ENCODE assay signal across 1 cellular context in genomic region chr1:219236933-219237610, GRCh38.
TF ChIP-seq lines count a peak whose summit lies in the region.

No MANE protein-coding gene starts in this region.

TF ChIP-seq in K562, 482 proteins besides CTCF, POLR2A, EP300 and RAD21:
- TF ChIP-seq RFX7 (CRISPR knock-in tag; IDR thresholded peaks at IDR 0.05), result no peak
- TF ChIP-seq ZBTB34 (CRISPR knock-in tag; IDR thresholded peaks at IDR 0.05), result no peak
- no peak for TF ChIP-seq STAG1 (CRISPR knock-in tag; IDR thresholded peaks at IDR 0.05; ENCODE audit: borderline replicate concordance)
- no peak for TF ChIP-seq MTA1 (IDR thresholded peaks at IDR 0.05; ENCODE audit: borderline replicate concordance)
- no peak for TF ChIP-seq GABPA (tag; conservative IDR thresholded peaks at IDR 0.05; ENCODE audit: low read depth)
- peak; percentile 57; the same call in 1 of the 2 replicates for TF ChIP-seq C11orf30 (IDR thresholded peaks at IDR 0.05; ENCODE audit: low read depth)
- no peak for TF ChIP-seq HDGF (IDR thresholded peaks at IDR 0.05)
- TF ChIP-seq ZBTB26 (CRISPR knock-in tag; IDR thresholded peaks at IDR 0.05), result no peak
- no peak for TF ChIP-seq ZFP1 (CRISPR knock-in tag; IDR thresholded peaks at IDR 0.05)
- TF ChIP-seq ZFP36 (IDR thresholded peaks at IDR 0.05; ENCODE audit: low read depth, low read length, partially characterized antibody), result no peak
- no peak for TF ChIP-seq UBTF (IDR thresholded peaks at IDR 0.05; ENCODE audit: borderline replicate concordance in 1 of 2, low read depth in 2 of 2, low read length in 2 of 2)
- no peak for TF ChIP-seq WHSC1 (IDR thresholded peaks at IDR 0.05; ENCODE audit: low read length)
- TF ChIP-seq FOXO4 (CRISPR knock-in tag; IDR thresholded peaks at IDR 0.05), result no peak
- TF ChIP-seq HMGXB4 (CRISPR knock-in tag; IDR thresholded peaks at IDR 0.05), result no peak
- no peak for TF ChIP-seq ZKSCAN3 (CRISPR knock-in tag; IDR thresholded peaks at IDR 0.05)
- TF ChIP-seq BRF2 (IDR thresholded peaks at IDR 0.05; ENCODE audit: borderline replicate concordance, insufficient read depth, insufficient read length), result no peak
- peak; percentile 78 for TF ChIP-seq ZNF316 (IDR thresholded peaks at IDR 0.05)
- TF ChIP-seq PTBP1 (IDR thresholded peaks at IDR 0.05; ENCODE audit: low read depth, low read length), result no peak
- TF ChIP-seq MAFG (tag; conservative IDR thresholded peaks at IDR 0.05), result 0 out of 2 replicates have a peak, but pooled peaks have one; percentile 41
- no peak for TF ChIP-seq ZBTB49 (CRISPR knock-in tag; IDR thresholded peaks at IDR 0.05; ENCODE audit: borderline replicate concordance)
